ENCODE assay signal across 18 cellular contexts in the genomic region with DNA sequence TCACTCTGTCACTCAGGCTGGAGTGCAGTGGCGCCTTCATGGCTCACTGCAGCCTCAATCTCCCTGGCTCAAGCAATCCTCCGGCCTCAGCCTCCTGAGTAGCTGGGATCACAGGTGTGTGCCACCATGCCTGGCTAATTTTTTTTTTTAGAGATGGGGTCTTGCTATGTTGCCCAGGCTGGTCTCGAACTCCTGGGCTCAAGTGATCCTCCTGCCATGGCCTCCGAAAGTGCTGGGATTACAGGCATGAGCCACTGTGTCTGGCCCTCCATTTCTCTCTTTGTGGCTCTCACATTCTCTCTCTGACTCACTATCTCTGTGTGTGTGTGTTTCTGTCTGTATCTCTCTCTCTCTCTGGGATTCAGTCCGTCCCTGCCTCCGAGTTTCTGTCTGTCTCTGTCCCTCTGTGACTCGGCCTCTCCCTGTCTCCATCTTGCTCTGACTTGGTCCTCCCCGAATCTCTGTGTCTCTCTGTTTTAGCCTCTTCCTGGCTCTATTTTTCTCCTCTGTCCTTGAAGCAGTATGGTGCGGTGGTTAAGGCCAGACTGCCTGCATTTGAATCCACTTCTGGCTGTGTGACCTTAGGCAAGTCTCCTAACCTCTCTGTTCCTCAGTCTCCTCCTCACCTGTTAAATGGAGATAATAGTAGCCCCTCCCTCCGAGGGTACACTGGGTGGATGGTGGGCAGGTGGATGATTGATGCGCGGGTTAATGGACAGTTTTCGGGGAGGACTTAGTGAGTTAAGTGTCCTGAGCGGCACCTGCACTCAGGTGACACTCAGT. TPM values are rescaled to one million over a fixed set of nuclear protein-coding genes. Genes with fewer than 3 reads are reported as not detected.
"Had no signal": no experiment of that assay in that cellular context is flagged by ENCODE, and none has a peak within 500 bp of the region (broad histone marks: within the 10 kb centered on the region; RNA-seq: fewer than 3 reads in every experiment).

No MANE protein-coding gene starts in this region.

- H3K27ac ChIP-seq: epithelial cell of prostate, esophagus muscularis mucosa, gastroesophageal sphincter, left ventricle myocardium inferior, neutrophil, right atrium auricular region, stomach, thoracic aorta, transverse colon had no signal

- H3K4me3 ChIP-seq: esophagus muscularis mucosa, gastroesophageal sphincter, left ventricle myocardium inferior, right atrium auricular region, stomach, thoracic aorta, transverse colon had no signal

- H3K9me3 ChIP-seq: esophagus muscularis mucosa, gastroesophageal sphincter, left ventricle myocardium inferior, neutrophil, right atrium auricular region, stomach, thoracic aorta, transverse colon had no signal

- H3K27me3 ChIP-seq: right atrium auricular region had no signal

- DNase-seq: cortex of kidney; effector memory CD4-positive, alpha-beta T cell; immature natural killer cell; left cardiac atrium; left ventricle myocardium inferior; naive B cell; small intestine; stimulated activated CD4-positive, alpha-beta T cell treated with anti-CD3 and anti-CD28 coated beads, Interleukin-12 subunit alpha, Interleukin-12 subunit beta, amount 100 ng/mL, for 4 hours; stimulated activated naive CD4-positive, alpha-beta T cell; stomach; substantia nigra; transverse colon had no signal

- H3K4me1 ChIP-seq: left ventricle myocardium inferior, right atrium auricular region, stomach, transverse colon had no signal

- H3K36me3 ChIP-seq: left ventricle myocardium inferior, neutrophil, right atrium auricular region, stomach, thoracic aorta, transverse colon had no signal

- ATAC-seq: gastroesophageal sphincter, left cardiac atrium had no signal

RNA-seq across cellular contexts. Expression of a gene that starts 11.0 kb away (rescaled TPM):
- polyA plus RNA-seq: immature natural killer cell had no signal
